In genomic region chrX:54561622-54562021, GRCh38 we compare ENCODE assay signal across 16 cellular contexts. TPM values are rescaled to one million over a fixed set of nuclear protein-coding genes. Genes with fewer than 3 reads are reported as not detected.
DNase-seq lines count a peak whose midpoint lies in the region; ATAC-seq and TF ChIP-seq lines count a peak whose summit lies in the region.
"Had no signal": no experiment of that assay in that cellular context is flagged by ENCODE, and none has a peak within 500 bp of the region (broad histone marks: within the 10 kb centered on the region; RNA-seq: fewer than 3 reads in every experiment).

No MANE protein-coding gene starts in this region.

- TF ChIP-seq CTCF in lung (IDR thresholded peaks at IDR 0.05; ENCODE audit: control extremely low read depth, extremely low read depth) (no peak), foreskin fibroblast (IDR thresholded peaks at IDR 0.05; ENCODE audit: low read depth, low read length) (no peak)

- DNase-seq in activated T-cell treated with anti-CD3 and anti-CD28 coated beads, Interleukin-2, amount 50 U/mL, for 48 hours: peak; percentile 6 to 7
- no peak for DNase-seq in activated T-cell treated with anti-CD3 and anti-CD28 coated beads, Interleukin-2, amount 50 U/mL, for 1 hour
- DNase-seq in D341Med (ENCODE audit: low spot score) (peak; percentile 43), lung (ENCODE audit: low spot score) (peak; percentile 5), foreskin fibroblast (no peak)
- DNase-seq: 8988T; ACHN; BE2C; C1 segment of cervical spinal cord; CD4-positive, alpha-beta memory T cell; CD4-positive, CD25-positive, alpha-beta regulatory T cell; CD8-positive, alpha-beta memory T cell; COR-L47; DMS79 treated with DMSO at 0.1 percent for 48 hours; GF-D8 had no signal

- ATAC-seq in lung (ENCODE audit: insufficient read depth, low FRiP score): no peak

- H3K4me3 ChIP-seq in lung (no peak overlapping the region), foreskin fibroblast (ENCODE audit: low read depth in 1 of 2, low read length in 2 of 2) (no peak overlapping the region)
- H3K4me3 ChIP-seq: BLaER1 had no signal

- no peaks in the 10 kb centered on the region for H3K27me3 ChIP-seq in lung (ENCODE audit: control insufficient read depth, insufficient read depth)
- H3K27me3 ChIP-seq: BE2C had no signal

- 65 to 90% methylated on average over 1 of the region's 1 CpG for WGBS in lung, 2 donors

- H3K9me3 ChIP-seq in lung (ENCODE audit: control insufficient read depth in 2 of 2, insufficient read depth in 1 of 2, low read length in 1 of 2): peaks cover 0 to 3% of the 10 kb centered on the region in 2 donors
- H3K9me3 ChIP-seq: BE2C, BLaER1 had no signal

- H3K27ac ChIP-seq in lung (ENCODE audit: low read depth in 1 of 2, low read length in 1 of 2): no peak overlapping the region
- H3K27ac ChIP-seq: BLaER1 had no signal

- H3K4me1 ChIP-seq in lung (ENCODE audit: control insufficient read depth in 2 of 2, insufficient read depth in 2 of 2, low read length in 2 of 2): peaks cover 0 to 1% of the 10 kb centered on the region in 2 donors
- H3K4me1 ChIP-seq: BE2C, BLaER1 had no signal

- peaks cover 13 to 21% of the 10 kb centered on the region in 2 donors for H3K36me3 ChIP-seq in lung (ENCODE audit: control insufficient read depth in 2 of 2, insufficient read depth in 2 of 2, low read length in 2 of 2)

RNA-seq across cellular contexts. Expression of gene GNL3L, which starts 31.6 kb away (rescaled TPM):
- total RNA-seq in lung: 10 to 100 TPM; 33.6 to 42.9 TPM
- polyA plus RNA-seq in lung: 10 to 100 TPM in 1 of 2 donors, 1 to 10 TPM in 1; 4.0 to 12.6 TPM

Comparison
In these comparisons a context has a peak if more than half of its experiments do, and no peak if none do; other contexts are left out.
1. DNase-seq: peak in activated T-cell treated with anti-CD3 and anti-CD28 coated beads, Interleukin-2, amount 50 U/mL, for 48 hours (2 of 2), D341Med (single experiment) and lung (single experiment); none in activated T-cell treated with anti-CD3 and anti-CD28 coated beads, Interleukin-2, amount 50 U/mL, for 1 hour (single experiment) and foreskin fibroblast (0 of 2).